19 cellular contexts compared by ENCODE assay signal in the genomic region with DNA sequence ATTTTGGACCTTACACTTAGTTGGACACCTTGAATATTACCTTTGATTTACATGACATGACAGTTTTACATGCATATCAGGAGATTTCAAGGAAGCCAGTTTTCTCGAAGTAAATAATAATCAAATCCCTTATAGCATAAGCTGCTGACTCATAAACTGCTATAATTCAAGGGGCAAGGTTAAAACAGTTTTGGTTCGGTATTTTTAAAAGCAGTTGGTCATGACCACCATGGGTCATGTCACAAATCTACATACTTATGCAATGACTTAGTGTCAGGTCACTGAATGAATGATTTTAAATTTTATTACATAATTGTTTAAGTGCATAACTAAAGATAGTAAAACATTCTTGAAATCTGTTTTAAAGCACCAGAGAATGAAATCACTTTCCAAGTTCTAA.
DNase-seq lines count a peak whose midpoint lies in the region; ATAC-seq and TF ChIP-seq lines count a peak whose summit lies in the region.
"Had no signal": no experiment of that assay in that cellular context is flagged by ENCODE, and none has a peak within 500 bp of the region (broad histone marks: within the 10 kb centered on the region; RNA-seq: fewer than 3 reads in every experiment).

No MANE protein-coding gene starts in this region.

- H3K36me3 ChIP-seq in ACC112 (ENCODE audit: insufficient read depth, low read length) (peaks cover 59% of the 10 kb centered on the region), muscle layer of colon (ENCODE audit: insufficient read depth, low read length) (peaks cover 57% of the 10 kb centered on the region)

- peaks cover 17% of the 10 kb centered on the region for H3K4me1 ChIP-seq in ACC112 (ENCODE audit: control insufficient read depth, insufficient read depth, low read length, unreplicated experiment)
- H3K4me1 ChIP-seq in muscle layer of colon (ENCODE audit: insufficient read depth, low read length) = peaks cover 29% of the 10 kb centered on the region
- H3K4me1 ChIP-seq: left lung, upper lobe of right lung had no signal

- ATAC-seq in GM21381 (IDR thresholded peaks at IDR 0.05; ENCODE audit: unreplicated experiment) (no peak), GM19397 (IDR thresholded peaks at IDR 0.05; ENCODE audit: unreplicated experiment) (no peak)
- ATAC-seq: left lung; naive thymus-derived CD4-positive, alpha-beta T cell; upper lobe of right lung had no signal

- H3K27me3 ChIP-seq in ACC112 (ENCODE audit: insufficient read depth, low read length) (no peaks in the 10 kb centered on the region), muscle layer of colon (ENCODE audit: control insufficient read depth in 1 of 2, insufficient read depth in 2 of 2, low read length in 2 of 2) (no peaks in the 10 kb centered on the region)
- H3K27me3 ChIP-seq: left lung, upper lobe of right lung had no signal

- H2AFZ ChIP-seq in ACC112 (ENCODE audit: low read length, unreplicated experiment) = no peak overlapping the region

- DNase-seq in HT1080 (ENCODE audit: low read depth) (peak; percentile 2), choroid plexus epithelial cell (ENCODE audit: low read depth) (peak; percentile 50), foreskin melanocyte (no peak), DMS53 treated with DMSO at 0.1 percent for 48 hours (lab: John Stamatoyannopoulos, UW; ENCODE audit: unreplicated experiment) (no peak)
- DNase-seq: activated B cell treated with CpG ODN at 0.5 μM for 24 hours; activated naive CD4-positive, alpha-beta T cell treated with anti-CD3 and anti-CD28 coated beads, Interleukin-2, amount 50 U/mL, for 16 hours; caudate nucleus; DMS 273 treated with DMSO at 0.1 percent for 48 hours; H9; left lung; naive thymus-derived CD4-positive, alpha-beta T cell; NCI-H1694 treated with DMSO at 0.1 percent for 48 hours; NCI-H524; stimulated activated CD4-positive, alpha-beta T cell treated with anti-CD3 and anti-CD28 coated beads, Interleukin-4, amount 100 ng/mL, for 1 hour; upper lobe of right lung had no signal

- H3K27ac ChIP-seq in ACC112 (ENCODE audit: low read depth, low read length) = peak overlapping the region; percentile 76
- H3K27ac ChIP-seq in muscle layer of colon (ENCODE audit: low read depth, low read length) = peak overlapping the region; percentile 3
- H3K27ac ChIP-seq: left lung, upper lobe of right lung had no signal

- H3K79me2 ChIP-seq in ACC112 (ENCODE audit: control insufficient read depth, insufficient read depth, low read length, unreplicated experiment) = peaks cover 2% of the 10 kb centered on the region

- H3K4me3 ChIP-seq in ACC112 (ENCODE audit: low read depth, low read length) (no peak overlapping the region), choroid plexus epithelial cell (ENCODE audit: low read depth, low read length) (no peak overlapping the region), muscle layer of colon (ENCODE audit: low read depth in 1 of 2, low read length in 2 of 2) (no peak overlapping the region)
- H3K4me3 ChIP-seq: left lung, upper lobe of right lung had no signal

- TF ChIP-seq CTCF in choroid plexus epithelial cell (conservative IDR thresholded peaks at IDR 0.05; ENCODE audit: low read depth, low read length) = no peak

- H3K9me3 ChIP-seq in muscle layer of colon (ENCODE audit: low read length) = no peaks in the 10 kb centered on the region
- H3K9me3 ChIP-seq: left lung, upper lobe of right lung had no signal

- no peak overlapping the region for H3K9ac ChIP-seq in muscle layer of colon (ENCODE audit: low read length)

Comparison
In these comparisons a context has a peak if more than half of its experiments do, and no peak if none do; other contexts are left out.
1. DNase-seq: peak in HT1080 (single experiment) and choroid plexus epithelial cell (single experiment); none in foreskin melanocyte (single experiment) and DMS53 treated with DMSO at 0.1 percent for 48 hours (single experiment).